ENCODE assay signal across 19 cellular contexts in genomic region chr7:5210751-5211338, GRCh38. TPM values are rescaled to one million over a fixed set of nuclear protein-coding genes. Genes with fewer than 3 reads are reported as not detected.
DNase-seq lines count a peak whose midpoint lies in the region; ATAC-seq, FAIRE-seq and TF ChIP-seq lines count a peak whose summit lies in the region.
"Had no signal": no experiment of that assay in that cellular context is flagged by ENCODE, and none has a peak within 500 bp of the region (broad histone marks: within the 10 kb centered on the region; RNA-seq: fewer than 3 reads in every experiment).

No MANE protein-coding gene starts in this region.

- no peak overlapping the region for H2AFZ ChIP-seq in H9 (ENCODE audit: low read length)

- H3K4me1 Mint-ChIP-seq in H9, result no peaks in the 10 kb centered on the region
- no peaks in the 10 kb centered on the region for H3K4me1 Mint-ChIP-seq in WTC11
- H3K4me1 Mint-ChIP-seq: CD14-positive monocyte had no signal

- H3K79me1 ChIP-seq in H9 (ENCODE audit: insufficient read depth, low read depth, low read length, poor library complexity, severe bottlenecking), result peaks cover 3% of the 10 kb centered on the region

- no peaks in the 10 kb centered on the region for H4K20me1 ChIP-seq in H9 (ENCODE audit: control insufficient read depth, insufficient read depth, insufficient read length)

- H2BK12ac ChIP-seq in H9 (ENCODE audit: insufficient read length, low read depth, low read length), result no peak overlapping the region

- H4K5ac ChIP-seq in H9 (ENCODE audit: insufficient read length, low read depth, low read length), result no peak overlapping the region

- CTCF ChIA-PET in WTC11 (lab: Charles Lee), result no interaction called here

- no peak overlapping the region for H3K56ac ChIP-seq in H9 (ENCODE audit: insufficient read length, low read depth, low read length)

- H2BK120ac ChIP-seq in H9 (ENCODE audit: low read depth, low read length, poor library complexity, severe bottlenecking), result no peak overlapping the region

- no peak overlapping the region for H3K4me3 ChIP-seq in kidney (ENCODE audit: low read length in 2 of 2)
- H3K4me3 ChIP-seq in sigmoid colon, result no peak overlapping the region
- no peak overlapping the region for H3K4me3 ChIP-seq in mucosa of descending colon
- H3K4me3 ChIP-seq: SK-N-MC had no signal

- H3K27ac Mint-ChIP-seq in H9 (peak overlapping the region in 2 of 3 experiments; percentile 72 to 78; a peak in 3 of 7 replicates), WTC11 (peak overlapping the region; percentile 86; the same call in 1 of the 2 replicates)

- no CpG with 5 or more reads among the region's 18 CpGs for WGBS in H9 (ENCODE audit: extremely low coverage, insufficient read length, low lambda C conversion rate)
- WGBS in sigmoid colon, 2 donors, result 88 to 90% methylated on average over 18 of the region's 18 CpGs

- H3T11ph ChIP-seq in H9 (ENCODE audit: low read length), result no peak overlapping the region

- H2BK20ac ChIP-seq in H9 (ENCODE audit: low read depth, low read length, poor library complexity, severe bottlenecking), result no peak overlapping the region

- no peak overlapping the region for H3K23ac ChIP-seq in H9 (ENCODE audit: insufficient read length, low read depth, low read length)

- no peak for DNase-seq in H9
- no peak for DNase-seq in WTC11 (ENCODE audit: low spot score)
- DNase-seq in kidney, result peak; percentile 2
- peak; percentile 56 for DNase-seq in sigmoid colon
- no peak for DNase-seq in AG20443 (ENCODE audit: low spot score)
- DNase-seq in mucosa of descending colon, result no peak
- DNase-seq: DMS79, Karpas-422, NCI-H1436, NCI-H2029 treated with DMSO at 0.1 percent for 48 hours, NCI-H2171, NCI-H446 treated with DMSO at 0.1 percent for 48 hours, NCI-H69 had no signal

- H4K8ac ChIP-seq in H9 (replicated peaks; ENCODE audit: insufficient read length, low read depth, low read length), result no peak overlapping the region

- no peak for TF ChIP-seq EP300 in sigmoid colon (IDR thresholded peaks at IDR 0.05)

- H3K27me3 ChIP-seq in H9 (ENCODE audit: insufficient read depth, low read length), result no peaks in the 10 kb centered on the region
- no peaks in the 10 kb centered on the region for H3K27me3 ChIP-seq in sigmoid colon

- TF ChIP-seq CTCF in H9 (conservative IDR thresholded peaks at IDR 0.05) (no peak), WTC11 (IDR thresholded peaks at IDR 0.05) (no peak), kidney (IDR thresholded peaks at IDR 0.05; ENCODE audit: borderline replicate concordance, extremely low read depth, insufficient read depth) (no peak), sigmoid colon (IDR thresholded peaks at IDR 0.05) (no peak), mucosa of descending colon (IDR thresholded peaks at IDR 0.05) (no peak)

- no peak overlapping the region for H2BK5ac ChIP-seq in H9 (ENCODE audit: insufficient read length, low read length)

- intact Hi-C loops in kidney (cut with DNase I), result no loop called here
- intact Hi-C loops in sigmoid colon (cut with DNase I), result no loop called here
- intact Hi-C loops in mucosa of descending colon (cut with DNase I, micrococcal nuclease), result no loop called here

- POLR2A ChIA-PET in WTC11 (lab: Charles Lee), result no interaction called here

- no peak overlapping the region for H3K18ac ChIP-seq in H9 (ENCODE audit: insufficient read length, low read depth, low read length)

- H3K9me3 ChIP-seq in H9 (ENCODE audit: control insufficient read depth, low read depth, low read length) (no peaks in the 10 kb centered on the region), kidney (ENCODE audit: control insufficient read depth in 1 of 2, low read length in 2 of 2) (no peaks in the 10 kb centered on the region), sigmoid colon (no peaks in the 10 kb centered on the region), mucosa of descending colon (no peaks in the 10 kb centered on the region)

- no peak overlapping the region for H3K4me2 ChIP-seq in H9 (ENCODE audit: insufficient read depth, insufficient read length, low read length)

- no peak overlapping the region for H3K4ac ChIP-seq in H9 (ENCODE audit: low read depth, low read length)

- TF ChIP-seq POLR2A in sigmoid colon (IDR thresholded peaks at IDR 0.05), result no peak

- H3K4me1 ChIP-seq in H9 (ENCODE audit: insufficient read depth, low read length), result no peaks in the 10 kb centered on the region
- H3K4me1 ChIP-seq in kidney (ENCODE audit: control insufficient read depth in 1 of 2, insufficient read depth in 1 of 2, low read depth in 1 of 2, low read length in 2 of 2), result peaks cover 0 to 2% of the 10 kb centered on the region in 2 donors
- peaks cover 0 to 14% (median 8%) of the 10 kb centered on the region in 4 donors for H3K4me1 ChIP-seq in sigmoid colon
- H3K4me1 ChIP-seq in mucosa of descending colon (ENCODE audit: low read depth), result no peaks in the 10 kb centered on the region

- H2AK5ac ChIP-seq in H9 (ENCODE audit: insufficient read length, low read length), result no peak overlapping the region

- no peak overlapping the region for H4K91ac ChIP-seq in H9 (ENCODE audit: insufficient read length, low read depth, low read length)

- H2BK15ac ChIP-seq in H9 (ENCODE audit: low read depth, low read length), result no peak overlapping the region

- H3K36me3 ChIP-seq in kidney (ENCODE audit: control insufficient read depth in 1 of 2, insufficient read depth in 2 of 2, low read length in 2 of 2) (peaks cover 20% of the 10 kb centered on the region in 2 donors), sigmoid colon (peaks cover 0 to 68% (median 19%) of the 10 kb centered on the region in 4 donors), mucosa of descending colon (ENCODE audit: low read depth) (no peaks in the 10 kb centered on the region)

- H3K4me3 Mint-ChIP-seq in H9, result no peak overlapping the region
- H3K4me3 Mint-ChIP-seq in WTC11, result no peak overlapping the region
- H3K4me3 Mint-ChIP-seq: CD14-positive monocyte had no signal

- H3K36me3 Mint-ChIP-seq in H9 (ENCODE audit: insufficient read depth in 1 of 3, low read depth in 3 of 3) (peaks cover 15 to 59% (median 54%) of the 10 kb centered on the region in 3 experiments), WTC11 (peaks cover 24% of the 10 kb centered on the region)

- H3K27ac ChIP-seq in H9 (ENCODE audit: insufficient read length, low read depth, low read length), result no peak overlapping the region
- no peak overlapping the region for H3K27ac ChIP-seq in kidney (ENCODE audit: low read depth in 2 of 2, low read length in 2 of 2)
- no peak overlapping the region for H3K27ac ChIP-seq in sigmoid colon
- H3K27ac ChIP-seq: SK-N-MC had no signal

- no peak for ATAC-seq in WTC11
- no peak for ATAC-seq in mucosa of descending colon
- ATAC-seq in HG03460 (IDR thresholded peaks at IDR 0.05; ENCODE audit: unreplicated experiment), result no peak
- ATAC-seq: Right ventricle myocardium inferior had no signal

- H3K9ac ChIP-seq in H9 (ENCODE audit: extremely low read depth, insufficient read length, low read length), result no peak overlapping the region
- no peak overlapping the region for H3K9ac ChIP-seq in kidney (ENCODE audit: low read length in 2 of 2)

- H3K23me2 ChIP-seq in H9 (ENCODE audit: insufficient read length, low read depth, low read length, poor library complexity, severe bottlenecking), result no peaks in the 10 kb centered on the region

- no peak overlapping the region for H3K14ac ChIP-seq in H9 (ENCODE audit: insufficient read depth, low read length)

- no peak for FAIRE-seq in kidney (lab: Jason Lieb, UNC)
- FAIRE-seq: GM12892, RCC 7860 had no signal

- H3K9me3 Mint-ChIP-seq in H9 (no peaks in the 10 kb centered on the region), WTC11 (no peaks in the 10 kb centered on the region)
- H3K9me3 Mint-ChIP-seq: CD14-positive monocyte had no signal

- H3K27me3 Mint-ChIP-seq in H9 (ENCODE audit: low read depth) (no peaks in the 10 kb centered on the region; the same call in 1 of the 2 replicates), WTC11 (ENCODE audit: low read depth) (no peaks in the 10 kb centered on the region)

- H3K79me2 ChIP-seq in H9 (ENCODE audit: insufficient read depth, low read length), result peaks cover 3% of the 10 kb centered on the region; the same call in 1 of the 2 replicates

TF ChIP-seq in WTC11, 78 proteins besides CTCF, POLR2A, EP300 and RAD21 (continues in another document):
- no peak for TF ChIP-seq ZNF416 (CRISPR knock-in tag; IDR thresholded peaks at IDR 0.05)
- TF ChIP-seq MYBL2 (CRISPR knock-in tag; IDR thresholded peaks at IDR 0.05), result no peak
- TF ChIP-seq TEAD4 (CRISPR knock-in tag; IDR thresholded peaks at IDR 0.05), result no peak
- no peak for TF ChIP-seq STAT6 (CRISPR knock-in tag; conservative IDR thresholded peaks at IDR 0.05; ENCODE audit: low read depth)
- TF ChIP-seq E2F5 (CRISPR knock-in tag; IDR thresholded peaks at IDR 0.05), result no peak

RNA-seq across cellular contexts. Expression of gene WIPI2, which starts 20.8 kb away (rescaled TPM):
- total RNA-seq in H9 (2021), result 69.1 and 73.3 TPM in 2 replicates
- 61.3 to 63.7 TPM (median 61.7 TPM) in 3 replicates for total RNA-seq in WTC11 (2021)
- 56.1 TPM for total RNA-seq in kidney
- 48.1 TPM for polyA plus RNA-seq in kidney (ENCODE audit: insufficient read depth, low read depth, low replicate concordance)
- 10 to 100 TPM; 46.0 to 61.2 (median 49.5) TPM for total RNA-seq in sigmoid colon
- polyA plus RNA-seq in sigmoid colon, result 10 to 100 TPM; 30.3 to 32.1 (median 30.6) TPM
- total RNA-seq in mucosa of descending colon, result 10 to 100 TPM; 43.4 to 55.2 (median 54.6) TPM

Comparison
In these comparisons a context has a peak if more than half of its experiments do, and no peak if none do; other contexts are left out.
1. DNase-seq: peak in kidney (single experiment) and sigmoid colon (single experiment); none in H9 (single experiment), WTC11 (single experiment), AG20443 (single experiment) and mucosa of descending colon (0 of 3).